1 cellular context compared by ENCODE assay signal in the genomic region with DNA sequence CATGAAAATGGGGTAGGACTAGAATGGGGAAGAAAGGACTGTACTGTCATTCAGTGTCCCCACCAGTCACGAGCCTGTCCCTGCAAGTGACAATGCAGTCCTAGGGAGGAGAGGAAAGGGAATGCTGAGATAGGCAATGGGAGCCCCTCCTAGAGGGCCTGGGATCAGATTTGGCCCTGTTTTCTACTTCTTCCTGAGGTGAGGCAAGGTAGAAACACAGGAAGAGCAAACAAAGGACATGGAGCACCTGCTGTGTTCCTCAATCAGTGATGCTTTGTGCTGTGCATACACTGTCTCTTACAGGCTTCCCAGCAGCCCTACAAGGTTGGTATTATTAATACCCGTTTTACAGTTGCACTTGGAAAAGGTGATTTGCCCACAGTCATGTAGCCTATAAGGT.
TF ChIP-seq lines count a peak whose summit lies in the region.

No MANE protein-coding gene starts in this region.

TF ChIP-seq in HepG2, 621 proteins besides CTCF, POLR2A, EP300 and RAD21:
- no peak for TF ChIP-seq PHF8 (CRISPR knock-in tag; IDR thresholded peaks at IDR 0.05)
- TF ChIP-seq HNF4A (CRISPR knock-in tag; IDR thresholded peaks at IDR 0.05) = no peak
- TF ChIP-seq GTF2F1 (IDR thresholded peaks at IDR 0.05; ENCODE audit: low read length) = no peak
- TF ChIP-seq ZNF816 (CRISPR knock-in tag; IDR thresholded peaks at IDR 0.05; ENCODE audit: borderline replicate concordance) = no peak
- TF ChIP-seq ZNF264 (CRISPR knock-in tag; IDR thresholded peaks at IDR 0.05) = no peak
- TF ChIP-seq KDM5A (IDR thresholded peaks at IDR 0.05; ENCODE audit: borderline replicate concordance, low read length) = no peak
- TF ChIP-seq ZNF572 (CRISPR knock-in tag; IDR thresholded peaks at IDR 0.05) = no peak
- TF ChIP-seq ETV6 (CRISPR knock-in tag; conservative IDR thresholded peaks at IDR 0.05) = no peak
- no peak for TF ChIP-seq MNT (IDR thresholded peaks at IDR 0.05)
- no peak for TF ChIP-seq SUZ12 (IDR thresholded peaks at IDR 0.05; ENCODE audit: low read depth, low read length)
- TF ChIP-seq RBFOX2 (IDR thresholded peaks at IDR 0.05; ENCODE audit: low read depth, low read length) = no peak
- TF ChIP-seq DRAP1 (CRISPR knock-in tag; IDR thresholded peaks at IDR 0.05) = no peak
